Comparison of ENCODE assay signal across 21 cellular contexts in the genomic region with DNA sequence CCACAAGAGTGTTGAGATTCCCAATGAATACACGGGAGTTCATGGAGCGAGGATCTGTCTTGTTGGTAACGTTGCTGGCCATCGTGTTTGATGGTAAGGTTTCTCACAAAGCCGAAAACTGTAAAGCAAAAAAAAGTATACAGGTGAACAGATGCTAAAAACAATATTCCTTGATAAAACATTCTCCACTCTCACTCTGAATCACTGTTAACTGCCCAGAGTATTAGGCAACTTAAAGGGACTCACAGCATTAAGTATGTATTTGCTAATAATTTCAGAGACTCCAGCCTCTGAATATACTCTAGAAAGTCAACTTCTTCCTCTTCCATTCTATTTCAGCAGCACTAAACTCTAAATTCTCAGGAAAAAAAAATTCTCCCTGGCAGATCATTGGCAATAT. TPM values are rescaled to one million over a fixed set of nuclear protein-coding genes. Genes with fewer than 3 reads are reported as not detected.
DNase-seq lines count a peak whose midpoint lies in the region; ATAC-seq and TF ChIP-seq lines count a peak whose summit lies in the region.
"Had no signal": no experiment of that assay in that cellular context is flagged by ENCODE, and none has a peak within 500 bp of the region (broad histone marks: within the 10 kb centered on the region; RNA-seq: fewer than 3 reads in every experiment).

No MANE protein-coding gene starts in this region.

- 98% methylated on average over 5 of the region's 5 CpGs for WGBS in mesenchymal stem cell

- no peak overlapping the region for H3K18ac ChIP-seq in mesenchymal stem cell (ENCODE audit: low read depth in 1 of 2, low read length in 2 of 2)

- H2AK5ac ChIP-seq in mesenchymal stem cell (ENCODE audit: low read length, severe bottlenecking), result no peak overlapping the region

- H3K27me3 Mint-ChIP-seq in CD4-positive, CD25-positive, alpha-beta regulatory T cell, result no peaks in the 10 kb centered on the region
- H3K27me3 Mint-ChIP-seq in CD8-positive, alpha-beta memory T cell, result no peaks in the 10 kb centered on the region
- H3K27me3 Mint-ChIP-seq in activated CD8-positive, alpha-beta T cell treated with anti-CD3 and anti-CD28 coated beads for 36 hours, result no peaks in the 10 kb centered on the region
- H3K27me3 Mint-ChIP-seq: type B pancreatic cell had no signal

- H2BK12ac ChIP-seq in mesenchymal stem cell (ENCODE audit: low read length in 2 of 2), result no peak overlapping the region

- H4K8ac ChIP-seq in mesenchymal stem cell (ENCODE audit: low read length), result no peak overlapping the region

- no peaks in the 10 kb centered on the region for H3K9me3 Mint-ChIP-seq in CD4-positive, CD25-positive, alpha-beta regulatory T cell
- H3K9me3 Mint-ChIP-seq in CD8-positive, alpha-beta memory T cell, result no peaks in the 10 kb centered on the region
- no peaks in the 10 kb centered on the region for H3K9me3 Mint-ChIP-seq in activated CD8-positive, alpha-beta T cell treated with anti-CD3 and anti-CD28 coated beads for 36 hours
- H3K9me3 Mint-ChIP-seq: type B pancreatic cell had no signal

- peak overlapping the region; percentile 1 for H3K4me3 ChIP-seq in CD4-positive, CD25-positive, alpha-beta regulatory T cell (ENCODE audit: low read depth, low read length)
- H3K4me3 ChIP-seq in CD8-positive, alpha-beta memory T cell (ENCODE audit: low read length), result no peak overlapping the region
- no peak overlapping the region for H3K4me3 ChIP-seq in mesenchymal stem cell (ENCODE audit: insufficient read depth in 1 of 2, low read depth in 1 of 2, low read length in 2 of 2)
- H3K4me3 ChIP-seq: K562 had no signal

- H3K4me3 Mint-ChIP-seq in CD4-positive, CD25-positive, alpha-beta regulatory T cell, result peak overlapping the region; percentile 27 to 89 (median 71)
- peak overlapping the region in 5 of 7 donors; percentile 3 to 64 (median 32) for H3K4me3 Mint-ChIP-seq in CD8-positive, alpha-beta memory T cell
- H3K4me3 Mint-ChIP-seq in activated CD8-positive, alpha-beta T cell treated with anti-CD3 and anti-CD28 coated beads for 36 hours, result peak overlapping the region; percentile 40
- H3K4me3 Mint-ChIP-seq: type B pancreatic cell had no signal

- H3K23ac ChIP-seq in mesenchymal stem cell (ENCODE audit: low read length in 2 of 2), result no peak overlapping the region

- CTCF ChIA-PET in CD8-positive, alpha-beta memory T cell (lab: Charles Lee), result interaction anchor here (1.5 kb wide), 1 partner anchor 31 kb away, joined by 4 read pairs; no protein-coding TSS in a partner anchor
- CTCF ChIA-PET in activated CD8-positive, alpha-beta T cell treated with anti-CD3 and anti-CD28 coated beads for 36 hours (lab: Charles Lee), result interaction anchor here (1.0 kb wide), 1 partner anchor 9 kb away, joined by 3 read pairs; no protein-coding TSS in a partner anchor

- H3K36me3 ChIP-seq in CD4-positive, CD25-positive, alpha-beta regulatory T cell (ENCODE audit: control insufficient read depth, insufficient read depth, low read length), result peaks cover 52% of the 10 kb centered on the region
- peaks cover 54% of the 10 kb centered on the region for H3K36me3 ChIP-seq in CD8-positive, alpha-beta memory T cell (ENCODE audit: insufficient read depth, low read length)
- peaks cover 22 to 98% of the 10 kb centered on the region in 2 experiments for H3K36me3 ChIP-seq in mesenchymal stem cell (ENCODE audit: control insufficient read depth in 1 of 2, insufficient read depth in 2 of 2, low read depth in 1 of 2, low read length in 2 of 2)

- H3K4ac ChIP-seq in mesenchymal stem cell (ENCODE audit: low read depth in 1 of 2, low read length in 2 of 2), result no peak overlapping the region

- H3K27ac Mint-ChIP-seq in CD4-positive, CD25-positive, alpha-beta regulatory T cell, result peak overlapping the region; percentile 60 to 89 (median 84)
- peak overlapping the region in 7 of 8 donors; percentile 30 to 83 (median 71) for H3K27ac Mint-ChIP-seq in CD8-positive, alpha-beta memory T cell
- peak overlapping the region; percentile 51 for H3K27ac Mint-ChIP-seq in activated CD8-positive, alpha-beta T cell treated with anti-CD3 and anti-CD28 coated beads for 36 hours

- no peak for ATAC-seq in CD4-positive, CD25-positive, alpha-beta regulatory T cell (ENCODE audit: low read depth in 2 of 2)
- no peak for ATAC-seq in activated CD8-positive, alpha-beta T cell treated with anti-CD3 and anti-CD28 coated beads for 36 hours
- ATAC-seq in GM19035 (IDR thresholded peaks at IDR 0.05; ENCODE audit: unreplicated experiment), result no peak
- ATAC-seq: esophagus mucosa had no signal

- no peak overlapping the region for H2AFZ ChIP-seq in mesenchymal stem cell (ENCODE audit: low read depth, low read length)

- H3K9me3 ChIP-seq in CD4-positive, CD25-positive, alpha-beta regulatory T cell (ENCODE audit: control insufficient read depth in 2 of 2, low read length in 2 of 2), result no peaks in the 10 kb centered on the region
- no peaks in the 10 kb centered on the region for H3K9me3 ChIP-seq in CD8-positive, alpha-beta memory T cell (ENCODE audit: low read length)
- H3K9me3 ChIP-seq in mesenchymal stem cell (ENCODE audit: control insufficient read depth, low read length), result no peaks in the 10 kb centered on the region
- H3K9me3 ChIP-seq: psoas muscle had no signal

- peaks cover 90% of the 10 kb centered on the region for H3K4me1 ChIP-seq in CD4-positive, CD25-positive, alpha-beta regulatory T cell (ENCODE audit: control insufficient read depth, insufficient read depth, low read length, poor library complexity, severe bottlenecking)
- H3K4me1 ChIP-seq in CD8-positive, alpha-beta memory T cell (ENCODE audit: insufficient read depth, low read length), result peaks cover 94% of the 10 kb centered on the region
- peaks cover 14% of the 10 kb centered on the region for H3K4me1 ChIP-seq in mesenchymal stem cell (ENCODE audit: control insufficient read depth, insufficient read depth, low read depth, low read length)

- POLR2A ChIA-PET in CD8-positive, alpha-beta memory T cell (lab: Charles Lee), result no interaction called here
- POLR2A ChIA-PET in activated CD8-positive, alpha-beta T cell treated with anti-CD3 and anti-CD28 coated beads for 36 hours (lab: Charles Lee), result interaction anchor here (0.7 to 1.0 kb wide), 2 partner anchors 9 to 11 kb away, joined by 3 to 4 read pairs; no protein-coding TSS in a partner anchor

- no peaks in the 10 kb centered on the region for H3K27me3 ChIP-seq in CD4-positive, CD25-positive, alpha-beta regulatory T cell (ENCODE audit: control insufficient read depth, insufficient read depth, low read length)
- H3K27me3 ChIP-seq in CD8-positive, alpha-beta memory T cell (ENCODE audit: insufficient read depth, low read length, poor library complexity, severe bottlenecking), result no peaks in the 10 kb centered on the region
- H3K27me3 ChIP-seq in mesenchymal stem cell (ENCODE audit: control insufficient read depth in 1 of 2, insufficient read depth in 1 of 2, low read length in 2 of 2), result no peaks in the 10 kb centered on the region

- intact Hi-C loops in activated CD8-positive, alpha-beta T cell treated with anti-CD3 and anti-CD28 coated beads for 36 hours (cut with micrococcal nuclease), result loop anchor here (10.0 kb wide), 1 partner anchor 151 kb away; a partner anchor contains a TSS

- peaks cover 44% of the 10 kb centered on the region for H3K36me3 Mint-ChIP-seq in CD4-positive, CD25-positive, alpha-beta regulatory T cell
- peaks cover 20 to 94% (median 25%) of the 10 kb centered on the region in 3 donors for H3K36me3 Mint-ChIP-seq in CD8-positive, alpha-beta memory T cell
- H3K36me3 Mint-ChIP-seq in activated CD8-positive, alpha-beta T cell treated with anti-CD3 and anti-CD28 coated beads for 36 hours (ENCODE audit: low read depth), result peaks cover 79% of the 10 kb centered on the region

- H3K14ac ChIP-seq in mesenchymal stem cell (ENCODE audit: low read length in 2 of 2), result no peak overlapping the region

- no peak overlapping the region for H2BK15ac ChIP-seq in mesenchymal stem cell (ENCODE audit: low read depth, poor library complexity, severe bottlenecking)

- peak overlapping the region; percentile 43 for H3K9ac ChIP-seq in mesenchymal stem cell (ENCODE audit: low read length)

- H3K27ac ChIP-seq in CD4-positive, CD25-positive, alpha-beta regulatory T cell (ENCODE audit: insufficient read depth, low read length, poor library complexity, severe bottlenecking), result no peak overlapping the region
- H3K27ac ChIP-seq in CD8-positive, alpha-beta memory T cell (ENCODE audit: low read depth, low read length), result no peak overlapping the region
- H3K27ac ChIP-seq in mesenchymal stem cell (ENCODE audit: low read length, poor library complexity, severe bottlenecking), result no peak overlapping the region
- H3K27ac ChIP-seq: psoas muscle had no signal

- no peak for TF ChIP-seq CTCF in activated CD8-positive, alpha-beta T cell treated with anti-CD3 and anti-CD28 coated beads for 36 hours (IDR thresholded peaks at IDR 0.05)

- H4K91ac ChIP-seq in mesenchymal stem cell (ENCODE audit: low read length), result no peak overlapping the region

- H2BK5ac ChIP-seq in mesenchymal stem cell (ENCODE audit: low read depth, low read length, poor library complexity, severe bottlenecking), result no peak overlapping the region

- H3K4me1 Mint-ChIP-seq in CD4-positive, CD25-positive, alpha-beta regulatory T cell, result peaks cover 50 to 97% (median 83%) of the 10 kb centered on the region in 4 donors
- peaks cover 95 to 99% (median 99%) of the 10 kb centered on the region in 3 donors for H3K4me1 Mint-ChIP-seq in CD8-positive, alpha-beta memory T cell
- H3K4me1 Mint-ChIP-seq in activated CD8-positive, alpha-beta T cell treated with anti-CD3 and anti-CD28 coated beads for 36 hours (ENCODE audit: low read depth), result peaks cover 94% of the 10 kb centered on the region

- no peak overlapping the region for H2BK120ac ChIP-seq in mesenchymal stem cell (ENCODE audit: low read depth, low read length)

- H3K4me2 ChIP-seq in mesenchymal stem cell (ENCODE audit: low read length, poor library complexity, severe bottlenecking), result no peak overlapping the region

- no peaks in the 10 kb centered on the region for H3K79me1 ChIP-seq in mesenchymal stem cell (replicated peaks; ENCODE audit: low read length, poor library complexity, severe bottlenecking)

- no peak for DNase-seq in CD4-positive, CD25-positive, alpha-beta regulatory T cell
- no peak for DNase-seq in CD8-positive, alpha-beta memory T cell
- DNase-seq in activated CD8-positive, alpha-beta T cell treated with anti-CD3 and anti-CD28 coated beads for 36 hours, result no peak
- no peak for DNase-seq in mesenchymal stem cell
- no peak for DNase-seq in NAMALWA (ENCODE audit: low spot score)
- no peak for DNase-seq in putamen (ENCODE audit: low spot score)
- no peak for DNase-seq in NCI-H1694 (lab: John Stamatoyannopoulos, UW)
- DNase-seq: activated CD4-positive, alpha-beta T cell treated with anti-CD3 and anti-CD28 coated beads for 1 hour; DMS 273 treated with DMSO at 0.1 percent for 48 hours; GDM1; MV-4-11; NCI-H2081 treated with DMSO at 0.1 percent for 48 hours; NCI-H524 treated with DMSO at 0.1 percent for 48 hours; psoas muscle; SIG-M5; T1000 had no signal

RNA-seq across cellular contexts. Expression of a gene that starts 35.1 kb away (rescaled TPM):
- 582 TPM for total RNA-seq in CD4-positive, CD25-positive, alpha-beta regulatory T cell
- 100 to 1,000 TPM; 752 to 840 (median 794) TPM for polyA plus RNA-seq in CD4-positive, CD25-positive, alpha-beta regulatory T cell
- total RNA-seq in CD8-positive, alpha-beta memory T cell, result 1,000 to 10,000 TPM; 1,158 to 1,180 TPM
- polyA plus RNA-seq in CD8-positive, alpha-beta memory T cell, result 700 TPM
- 1,000 to 10,000 TPM; 1,078 to 1,115 TPM for total RNA-seq in activated CD8-positive, alpha-beta T cell treated with anti-CD3 and anti-CD28 coated beads for 36 hours
- 493 TPM for polyA plus RNA-seq in mesenchymal stem cell (2013, experiment 1 of 2)
- 510 TPM for polyA plus RNA-seq in mesenchymal stem cell (2013, experiment 2 of 2)

RNA-seq across cellular contexts. Expression of a gene that starts 45.8 kb away (rescaled TPM):
- not detected for total RNA-seq in CD4-positive, CD25-positive, alpha-beta regulatory T cell
- under 1 TPM in 1 of 4 donors, not detected in 3; 0.10 TPM for polyA plus RNA-seq in CD4-positive, CD25-positive, alpha-beta regulatory T cell
- total RNA-seq in CD8-positive, alpha-beta memory T cell, result not detected
- not detected for polyA plus RNA-seq in CD8-positive, alpha-beta memory T cell
- total RNA-seq in activated CD8-positive, alpha-beta T cell treated with anti-CD3 and anti-CD28 coated beads for 36 hours, result not detected
- 0.18 TPM for polyA plus RNA-seq in mesenchymal stem cell (2013, experiment 1 of 2)
- 0.10 TPM for polyA plus RNA-seq in mesenchymal stem cell (2013, experiment 2 of 2)
- total RNA-seq: astrocyte, esophagus mucosa, psoas muscle had no signal
